Comparison of ENCODE assay signal across 1 cellular context in genomic region chr3:134311693-134312071, GRCh38.
TF ChIP-seq lines count a peak whose summit lies in the region.

No MANE protein-coding gene starts in this region.

TF ChIP-seq in H1, 55 proteins besides CTCF, POLR2A, EP300 and RAD21 (continued from another document):
- TF ChIP-seq, protein P1, sequence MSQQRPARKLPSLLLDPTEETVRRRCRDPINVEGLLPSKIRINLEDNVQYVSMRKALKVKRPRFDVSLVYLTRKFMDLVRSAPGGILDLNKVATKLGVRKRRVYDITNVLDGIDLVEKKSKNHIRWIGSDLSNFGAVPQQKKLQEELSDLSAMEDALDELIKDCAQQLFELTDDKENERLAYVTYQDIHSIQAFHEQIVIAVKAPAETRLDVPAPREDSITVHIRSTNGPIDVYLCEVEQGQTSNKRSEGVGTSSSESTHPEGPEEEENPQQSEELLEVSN (IDR thresholded peaks at IDR 0.05): no peak
- TF ChIP-seq GTF2F1 (IDR thresholded peaks at IDR 0.05; ENCODE audit: borderline replicate concordance, low read depth, low read length) (no peak), YY1 (IDR thresholded peaks at IDR 0.05; ENCODE audit: low read depth, low read length) (no peak), CBX5 (IDR thresholded peaks at IDR 0.05; ENCODE audit: low read depth, low read length) (no peak), TAF1 (IDR thresholded peaks at IDR 0.05; ENCODE audit: low read depth, low read length) (no peak), BRCA1 (IDR thresholded peaks at IDR 0.05; ENCODE audit: low read depth, low read length) (no peak), SIX5 (IDR thresholded peaks at IDR 0.05; ENCODE audit: low read depth, low read length) (no peak), ZNF274 (IDR thresholded peaks at IDR 0.05; ENCODE audit: borderline replicate concordance, extremely low read depth, low read length) (no peak), JUN (IDR thresholded peaks at IDR 0.05; ENCODE audit: low read depth, low read length) (no peak), RNF2 (IDR thresholded peaks at IDR 0.05; ENCODE audit: borderline replicate concordance, low read depth, low read length, missing control alignments, poor library complexity, severe bottlenecking) (no peak), HDAC6 (IDR thresholded peaks at IDR 0.05; ENCODE audit: low read depth, low read length) (no peak), KDM4A (IDR thresholded peaks at IDR 0.05; ENCODE audit: low read depth, low read length, severe bottlenecking) (no peak), SUZ12 (IDR thresholded peaks at IDR 0.05; ENCODE audit: low read length) (no peak), GABPA (IDR thresholded peaks at IDR 0.05; ENCODE audit: borderline replicate concordance, insufficient read depth, low read length) (no peak), RFX5 (IDR thresholded peaks at IDR 0.05; ENCODE audit: borderline replicate concordance, low read depth, low read length) (no peak), CREB1 (IDR thresholded peaks at IDR 0.05) (no peak), PHF8 (conservative IDR thresholded peaks at IDR 0.05; ENCODE audit: low read depth, low read length) (no peak)
